In genomic region chr7:20306499-20306946, GRCh38 we compare ENCODE assay signal across 1 cellular context.
TF ChIP-seq lines count a peak whose summit lies in the region.

No MANE protein-coding gene starts in this region.

TF ChIP-seq in GM23338, 12 proteins besides CTCF, POLR2A, EP300 and RAD21 (continued from another document):
- TF ChIP-seq REST (IDR thresholded peaks at IDR 0.05; ENCODE audit: unreplicated experiment) (no peak), EZH2 (IDR thresholded peaks at IDR 0.05; ENCODE audit: low read depth, unreplicated experiment) (no peak), JUNB (IDR thresholded peaks at IDR 0.05; ENCODE audit: unreplicated experiment) (no peak), NANOG (IDR thresholded peaks at IDR 0.05; ENCODE audit: borderline replicate concordance) (no peak), POLR2AphosphoS5 (IDR thresholded peaks at IDR 0.05; ENCODE audit: low read depth) (no peak), EZH2phosphoT487 (IDR thresholded peaks at IDR 0.05; ENCODE audit: unreplicated experiment) (no peak), ZNF462 (CRISPR knock-in tag; IDR thresholded peaks at IDR 0.05) (no peak), CREB1 (CRISPR knock-in tag; IDR thresholded peaks at IDR 0.05; ENCODE audit: low read depth) (no peak), ZNF114 (CRISPR knock-in tag; IDR thresholded peaks at IDR 0.05) (no peak)
